8 cellular contexts compared by ENCODE assay signal in the genomic region with DNA sequence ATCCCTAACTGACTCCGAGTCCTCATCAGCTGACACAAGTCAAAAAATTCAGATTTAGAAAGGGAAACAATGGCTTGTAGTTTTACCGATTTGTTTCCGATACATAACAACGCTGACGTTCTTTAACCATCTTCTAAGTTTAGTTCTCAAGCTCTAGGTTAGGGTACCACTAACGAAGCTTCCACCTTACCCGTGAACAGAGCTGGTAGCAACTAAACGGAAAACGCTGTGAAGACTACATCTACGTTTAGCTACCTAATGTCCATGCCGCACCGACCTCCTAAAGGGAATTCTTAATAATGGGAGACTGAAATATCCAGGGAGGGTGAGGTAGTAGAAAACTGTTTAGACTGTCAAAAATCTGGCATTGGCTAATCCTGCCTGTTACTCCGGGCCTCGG. TPM values are rescaled to one million over a fixed set of nuclear protein-coding genes. Genes with fewer than 3 reads are reported as not detected.
A peak's percentile ranks its signal among the peaks of the same experiment; 100 is the strongest.
DNase-seq lines count a peak whose midpoint lies in the region; ATAC-seq and TF ChIP-seq lines count a peak whose summit lies in the region.

No MANE protein-coding gene starts in this region.

- no peak for ATAC-seq in CD4-positive, CD25-positive, alpha-beta regulatory T cell (ENCODE audit: low read depth in 2 of 2)
- no peak for ATAC-seq in effector memory CD8-positive, alpha-beta T cell (replicated peaks)
- no peak for ATAC-seq in HG02973 (IDR thresholded peaks at IDR 0.05; ENCODE audit: unreplicated experiment)

- peak overlapping the region; percentile 80 to 96 (median 93) for H3K4me3 Mint-ChIP-seq in CD4-positive, CD25-positive, alpha-beta regulatory T cell
- H3K4me3 Mint-ChIP-seq in effector memory CD8-positive, alpha-beta T cell = peak overlapping the region; percentile 91 to 93
- H3K4me3 Mint-ChIP-seq in neural crest cell = peak overlapping the region; percentile 95

- H3K9me3 ChIP-seq in CD4-positive, CD25-positive, alpha-beta regulatory T cell (ENCODE audit: control insufficient read depth in 2 of 2, low read length in 2 of 2) = no peaks in the 10 kb centered on the region

- DNase-seq in CD4-positive, CD25-positive, alpha-beta regulatory T cell = peak in 2 of 3 donors; percentile 23 to 27
- no peak for DNase-seq in NB4 (ENCODE audit: low read depth)
- DNase-seq in effector memory CD8-positive, alpha-beta T cell = peak in 1 of 3 experiments; percentile 10
- no peak for DNase-seq in neural crest cell (ENCODE audit: low read depth, low spot score)
- no peak for DNase-seq in HuH-7 (ENCODE audit: low spot score)
- DNase-seq in stimulated activated CD4-positive, alpha-beta T cell treated with anti-CD3 and anti-CD28 coated beads, Interleukin-2, amount 100 ng/mL, for 48 hours = no peak
- no peak for DNase-seq in GM19238 (ENCODE audit: insufficient read length, low spot score)

- H3K27me3 ChIP-seq in CD4-positive, CD25-positive, alpha-beta regulatory T cell (ENCODE audit: control insufficient read depth, insufficient read depth, low read length) = no peaks in the 10 kb centered on the region

- no peaks in the 10 kb centered on the region for H3K9me3 Mint-ChIP-seq in CD4-positive, CD25-positive, alpha-beta regulatory T cell
- no peaks in the 10 kb centered on the region for H3K9me3 Mint-ChIP-seq in effector memory CD8-positive, alpha-beta T cell
- H3K9me3 Mint-ChIP-seq in neural crest cell = peaks cover 5% of the 10 kb centered on the region

- H3K4me3 ChIP-seq in CD4-positive, CD25-positive, alpha-beta regulatory T cell (ENCODE audit: low read depth, low read length) = peak overlapping the region; percentile 89
- H3K4me3 ChIP-seq in NB4 (ENCODE audit: low read depth, low read length) = peak overlapping the region; percentile 89

- peaks cover 19 to 63% (median 32%) of the 10 kb centered on the region in 4 donors for H3K4me1 Mint-ChIP-seq in CD4-positive, CD25-positive, alpha-beta regulatory T cell
- H3K4me1 Mint-ChIP-seq in effector memory CD8-positive, alpha-beta T cell (ENCODE audit: low read depth in 2 of 2) = peaks cover 18 to 39% of the 10 kb centered on the region in 2 donors
- H3K4me1 Mint-ChIP-seq in neural crest cell = peaks cover 27% of the 10 kb centered on the region

- H3K27ac ChIP-seq in CD4-positive, CD25-positive, alpha-beta regulatory T cell (ENCODE audit: insufficient read depth, low read length, poor library complexity, severe bottlenecking) = peak overlapping the region; percentile 97

- peaks cover 20% of the 10 kb centered on the region for H3K36me3 ChIP-seq in CD4-positive, CD25-positive, alpha-beta regulatory T cell (ENCODE audit: control insufficient read depth, insufficient read depth, low read length)

- peaks cover 15% of the 10 kb centered on the region for H3K36me3 Mint-ChIP-seq in CD4-positive, CD25-positive, alpha-beta regulatory T cell
- H3K36me3 Mint-ChIP-seq in effector memory CD8-positive, alpha-beta T cell (ENCODE audit: insufficient read depth) = peaks cover 57% of the 10 kb centered on the region
- H3K36me3 Mint-ChIP-seq in neural crest cell (ENCODE audit: low read depth) = peaks cover 16% of the 10 kb centered on the region

- H3K27me3 Mint-ChIP-seq in CD4-positive, CD25-positive, alpha-beta regulatory T cell = no peaks in the 10 kb centered on the region
- no peaks in the 10 kb centered on the region for H3K27me3 Mint-ChIP-seq in effector memory CD8-positive, alpha-beta T cell
- peaks cover 4% of the 10 kb centered on the region for H3K27me3 Mint-ChIP-seq in neural crest cell (ENCODE audit: low read depth)

- TF ChIP-seq POLR2A in NB4 (IDR thresholded peaks at IDR 0.05; ENCODE audit: extremely low read depth, insufficient read length) = no peak

- peaks cover 28% of the 10 kb centered on the region for H3K4me1 ChIP-seq in CD4-positive, CD25-positive, alpha-beta regulatory T cell (ENCODE audit: control insufficient read depth, insufficient read depth, low read length, poor library complexity, severe bottlenecking)

- TF ChIP-seq CTCF in NB4 (IDR thresholded peaks at IDR 0.05; ENCODE audit: low read depth, low read length) (no peak), neural crest cell (conservative IDR thresholded peaks at IDR 0.05) (no peak)

- peak overlapping the region; percentile 87 to 100 (median 99) for H3K27ac Mint-ChIP-seq in CD4-positive, CD25-positive, alpha-beta regulatory T cell
- peak overlapping the region; percentile 97 for H3K27ac Mint-ChIP-seq in effector memory CD8-positive, alpha-beta T cell
- H3K27ac Mint-ChIP-seq in neural crest cell (ENCODE audit: unreplicated experiment) = peak overlapping the region; percentile 93

RNA-seq across cellular contexts. Expression of a gene that starts 1.0 kb away (rescaled TPM):
- total RNA-seq in CD4-positive, CD25-positive, alpha-beta regulatory T cell = 131 TPM
- polyA plus RNA-seq in CD4-positive, CD25-positive, alpha-beta regulatory T cell = 10 to 100 TPM; 28.0 to 48.7 (median 44.6) TPM
- total RNA-seq in neural crest cell = 96.8 and 104 TPM in 2 replicates

RNA-seq across cellular contexts. Expression of a gene that starts 12.0 kb away (rescaled TPM):
- 11.6 TPM for total RNA-seq in CD4-positive, CD25-positive, alpha-beta regulatory T cell
- polyA plus RNA-seq in CD4-positive, CD25-positive, alpha-beta regulatory T cell = 10 to 100 TPM; 11.4 to 16.7 (median 14.0) TPM
- total RNA-seq in neural crest cell = 34.8 and 39.5 TPM in 2 replicates

RNA-seq across cellular contexts. Expression of a gene that starts 44.4 kb away (rescaled TPM):
- total RNA-seq in CD4-positive, CD25-positive, alpha-beta regulatory T cell = 173 TPM
- polyA plus RNA-seq in CD4-positive, CD25-positive, alpha-beta regulatory T cell = 100 to 1,000 TPM; 222 to 276 (median 240) TPM
- total RNA-seq in neural crest cell = 24.8 and 25.0 TPM in 2 replicates

RNA-seq across cellular contexts. Expression of a gene that starts 59.1 kb away (rescaled TPM):
- total RNA-seq in CD4-positive, CD25-positive, alpha-beta regulatory T cell = 134 TPM
- polyA plus RNA-seq in CD4-positive, CD25-positive, alpha-beta regulatory T cell = 10 to 100 TPM; 25.7 to 30.6 (median 29.7) TPM
- 22.3 and 24.4 TPM in 2 replicates for total RNA-seq in neural crest cell

Comparison
In these comparisons a context has a peak if more than half of its experiments do, and no peak if none do; other contexts are left out.
1. DNase-seq: peak in CD4-positive, CD25-positive, alpha-beta regulatory T cell (2 of 3); none in NB4 (single experiment), neural crest cell (single experiment), HuH-7 (single experiment), stimulated activated CD4-positive, alpha-beta T cell treated with anti-CD3 and anti-CD28 coated beads, Interleukin-2, amount 100 ng/mL, for 48 hours (0 of 2) and GM19238 (single experiment).
2. Peak in every context shown above with its lines, with median percentiles within 50 percentile points of each other: H3K27ac Mint-ChIP-seq and H3K4me3 Mint-ChIP-seq.